In the genomic region with DNA sequence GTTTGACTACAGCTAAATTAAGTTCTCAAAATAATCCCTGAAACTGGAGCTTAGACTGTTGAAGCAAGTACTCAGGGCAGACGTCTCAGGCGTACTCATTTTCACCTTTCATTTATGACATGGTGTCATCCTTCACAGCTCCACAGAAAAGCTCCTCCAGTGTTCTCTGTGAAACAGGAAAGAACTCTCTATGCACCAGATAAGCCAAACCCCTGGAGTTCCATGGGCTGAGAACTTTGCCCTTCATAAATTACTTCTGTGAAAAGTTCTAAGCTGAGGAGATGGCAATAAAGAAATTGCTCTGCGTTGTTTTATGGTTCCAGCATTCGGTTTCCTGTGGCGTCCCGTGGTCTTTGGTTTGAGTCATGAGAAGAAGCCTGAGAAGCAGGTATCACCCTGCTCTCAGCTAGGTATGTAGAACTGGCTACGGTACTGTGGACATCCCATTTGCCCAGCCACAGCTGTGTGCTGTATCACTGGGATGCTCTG, we compare ENCODE assay signal across 1 cellular context.
TF ChIP-seq lines count a peak whose summit lies in the region.

No MANE protein-coding gene starts in this region.

TF ChIP-seq in endothelial cell of umbilical vein, 7 proteins besides CTCF, POLR2A, EP300 and RAD21 (continued from another document):
- TF ChIP-seq MYC (IDR thresholded peaks at IDR 0.05; ENCODE audit: low read depth, low read length), result no peak
- TF ChIP-seq, protein P1, sequence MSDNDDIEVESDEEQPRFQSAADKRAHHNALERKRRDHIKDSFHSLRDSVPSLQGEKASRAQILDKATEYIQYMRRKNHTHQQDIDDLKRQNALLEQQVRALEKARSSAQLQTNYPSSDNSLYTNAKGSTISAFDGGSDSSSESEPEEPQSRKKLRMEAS (IDR thresholded peaks at IDR 0.05; ENCODE audit: insufficient read depth, insufficient read length), result no peak
- no peak for TF ChIP-seq EZH2 (IDR thresholded peaks at IDR 0.05; ENCODE audit: borderline replicate concordance, low read depth, low read length, severe bottlenecking)
- no peak for TF ChIP-seq JUN (IDR thresholded peaks at IDR 0.05; ENCODE audit: borderline replicate concordance, insufficient read depth, insufficient read length, low read depth)
